Comparison of ENCODE assay signal across 7 cellular contexts in genomic region chr5:149062371-149063016, GRCh38. TPM values are rescaled to one million over a fixed set of nuclear protein-coding genes. Genes with fewer than 3 reads are reported as not detected.
DNase-seq lines count a peak whose midpoint lies in the region; ATAC-seq, FAIRE-seq and TF ChIP-seq lines count a peak whose summit lies in the region.

No MANE protein-coding gene starts in this region.

- POLR2A ChIA-PET in CD4-positive, alpha-beta memory T cell (lab: Charles Lee; ENCODE audit: partially characterized antibody) = no interaction called here
- POLR2A ChIA-PET in activated CD8-positive, alpha-beta T cell treated with anti-CD3 and anti-CD28 coated beads for 36 hours (lab: Charles Lee) = no interaction called here

- ATAC-seq in activated CD8-positive, alpha-beta T cell treated with anti-CD3 and anti-CD28 coated beads for 36 hours = no peak

- TF ChIP-seq CTCF in choroid plexus epithelial cell (conservative IDR thresholded peaks at IDR 0.05; ENCODE audit: low read depth, low read length) (no peak), liver (IDR thresholded peaks at IDR 0.05; ENCODE audit: low read depth, low read length, missing input control) (no peak)
- no peak for TF ChIP-seq CTCF in activated CD8-positive, alpha-beta T cell treated with anti-CD3 and anti-CD28 coated beads for 36 hours (IDR thresholded peaks at IDR 0.05)

- CTCF ChIA-PET in CD4-positive, alpha-beta memory T cell (lab: Charles Lee; ENCODE audit: partially characterized antibody) = no interaction called here
- CTCF ChIA-PET in activated CD8-positive, alpha-beta T cell treated with anti-CD3 and anti-CD28 coated beads for 36 hours (lab: Charles Lee) = interaction anchor here (1.4 kb wide), 1 partner anchor 27 kb away, joined by 3 read pairs; no protein-coding TSS in a partner anchor

- H3K27ac ChIP-seq in liver (ENCODE audit: low read depth in 1 of 2, low read length in 2 of 2) = peak overlapping the region; percentile 28 to 55
- no peak overlapping the region for H3K27ac ChIP-seq in CD4-positive, alpha-beta memory T cell (ENCODE audit: low read depth, low read length)

- no peak overlapping the region for H3K4me3 Mint-ChIP-seq in CD4-positive, alpha-beta memory T cell
- no peak overlapping the region for H3K4me3 Mint-ChIP-seq in activated CD8-positive, alpha-beta T cell treated with anti-CD3 and anti-CD28 coated beads for 36 hours

- peaks cover 0 to 1% (median 0%) of the 10 kb centered on the region in 4 donors for H3K9me3 ChIP-seq in liver (ENCODE audit: control insufficient read depth in 4 of 4, low read length in 3 of 4)
- H3K9me3 ChIP-seq in CD4-positive, alpha-beta memory T cell (ENCODE audit: control insufficient read depth in 1 of 2, low read length in 2 of 2) = no peaks in the 10 kb centered on the region

- H3K4me3 ChIP-seq in choroid plexus epithelial cell (ENCODE audit: low read depth, low read length) = no peak overlapping the region
- H3K4me3 ChIP-seq in liver (ENCODE audit: low read depth in 1 of 3, low read length in 3 of 3) = no peak overlapping the region
- no peak overlapping the region for H3K4me3 ChIP-seq in CD4-positive, alpha-beta memory T cell (ENCODE audit: low read length in 2 of 2)

- peaks cover 0 to 3% of the 10 kb centered on the region in 2 donors for H3K36me3 Mint-ChIP-seq in CD4-positive, alpha-beta memory T cell
- no peaks in the 10 kb centered on the region for H3K36me3 Mint-ChIP-seq in activated CD8-positive, alpha-beta T cell treated with anti-CD3 and anti-CD28 coated beads for 36 hours (ENCODE audit: low read depth)

- no peak for FAIRE-seq in urothelium cell line (lab: Jason Lieb, UNC)

- H3K9me3 Mint-ChIP-seq in CD4-positive, alpha-beta memory T cell = peaks cover 4 to 23% (median 14%) of the 10 kb centered on the region in 8 donors
- H3K9me3 Mint-ChIP-seq in activated CD8-positive, alpha-beta T cell treated with anti-CD3 and anti-CD28 coated beads for 36 hours = peaks cover 5% of the 10 kb centered on the region

- H3K9ac ChIP-seq in liver (ENCODE audit: low read depth in 1 of 2, low read length in 2 of 2) = no peak overlapping the region

- DNase-seq in M059J (ENCODE audit: low read depth) = peak; percentile 99
- DNase-seq in choroid plexus epithelial cell (ENCODE audit: low read depth) = peak; percentile 58
- DNase-seq in urothelium cell line (ENCODE audit: low spot score) = peak; percentile 84
- DNase-seq in CD4-positive, alpha-beta memory T cell = no peak
- no peak for DNase-seq in activated CD8-positive, alpha-beta T cell treated with anti-CD3 and anti-CD28 coated beads for 36 hours
- DNase-seq in ureter (ENCODE audit: low spot score) = no peak

- no peaks in the 10 kb centered on the region for H3K4me1 ChIP-seq in liver (ENCODE audit: control insufficient read depth in 4 of 4, insufficient read depth in 4 of 4, low read length in 3 of 4)
- no peaks in the 10 kb centered on the region for H3K4me1 ChIP-seq in CD4-positive, alpha-beta memory T cell (ENCODE audit: insufficient read depth, low read length)

- WGBS in liver = 72% methylated on average over 3 of the region's 3 CpGs

- peaks cover 0 to 8% of the 10 kb centered on the region in 2 donors for H3K27me3 Mint-ChIP-seq in CD4-positive, alpha-beta memory T cell
- peaks cover 12% of the 10 kb centered on the region for H3K27me3 Mint-ChIP-seq in activated CD8-positive, alpha-beta T cell treated with anti-CD3 and anti-CD28 coated beads for 36 hours

- H3K27ac Mint-ChIP-seq in CD4-positive, alpha-beta memory T cell = no peak overlapping the region
- no peak overlapping the region for H3K27ac Mint-ChIP-seq in activated CD8-positive, alpha-beta T cell treated with anti-CD3 and anti-CD28 coated beads for 36 hours

- no peaks in the 10 kb centered on the region for H3K36me3 ChIP-seq in liver (ENCODE audit: control insufficient read depth in 4 of 4, insufficient read depth in 3 of 4, low read depth in 1 of 4, low read length in 3 of 4)
- H3K36me3 ChIP-seq in CD4-positive, alpha-beta memory T cell (ENCODE audit: insufficient read depth, low read length) = no peaks in the 10 kb centered on the region

- no peaks in the 10 kb centered on the region for H3K27me3 ChIP-seq in liver (ENCODE audit: control insufficient read depth in 4 of 4, insufficient read depth in 4 of 4, low read length in 3 of 4)
- no peaks in the 10 kb centered on the region for H3K27me3 ChIP-seq in CD4-positive, alpha-beta memory T cell (ENCODE audit: insufficient read depth, low read length)

- no peak for TF ChIP-seq RAD21 in liver (IDR thresholded peaks at IDR 0.05)

- intact Hi-C loops in CD4-positive, alpha-beta memory T cell (cut with micrococcal nuclease) = no loop called here
- intact Hi-C loops in activated CD8-positive, alpha-beta T cell treated with anti-CD3 and anti-CD28 coated beads for 36 hours (cut with micrococcal nuclease) = no loop called here

- no peaks in the 10 kb centered on the region for H3K4me1 Mint-ChIP-seq in CD4-positive, alpha-beta memory T cell
- H3K4me1 Mint-ChIP-seq in activated CD8-positive, alpha-beta T cell treated with anti-CD3 and anti-CD28 coated beads for 36 hours (ENCODE audit: low read depth) = no peaks in the 10 kb centered on the region

TF ChIP-seq in liver, 16 proteins besides CTCF, POLR2A, EP300 and RAD21:
- TF ChIP-seq FOXA2 (IDR thresholded peaks at IDR 0.05) (no peak), HNF4G (IDR thresholded peaks at IDR 0.05) (no peak), GABPA (IDR thresholded peaks at IDR 0.05 in 1 of 2, conservative IDR thresholded peaks at IDR 0.05 in 1 of 2) (no peak), YY1 (IDR thresholded peaks at IDR 0.05) (no peak), FOXA1 (IDR thresholded peaks at IDR 0.05) (no peak), SP1 (IDR thresholded peaks at IDR 0.05) (peak; percentile 20), NR2F2 (IDR thresholded peaks at IDR 0.05) (peak; percentile 85), TAF1 (conservative IDR thresholded peaks at IDR 0.05) (no peak), JUND (IDR thresholded peaks at IDR 0.05) (peak; percentile 17 to 57), RXRA (IDR thresholded peaks at IDR 0.05) (no peak), ATF3 (IDR thresholded peaks at IDR 0.05) (no peak)
- TF ChIP-seq, protein P1, sequence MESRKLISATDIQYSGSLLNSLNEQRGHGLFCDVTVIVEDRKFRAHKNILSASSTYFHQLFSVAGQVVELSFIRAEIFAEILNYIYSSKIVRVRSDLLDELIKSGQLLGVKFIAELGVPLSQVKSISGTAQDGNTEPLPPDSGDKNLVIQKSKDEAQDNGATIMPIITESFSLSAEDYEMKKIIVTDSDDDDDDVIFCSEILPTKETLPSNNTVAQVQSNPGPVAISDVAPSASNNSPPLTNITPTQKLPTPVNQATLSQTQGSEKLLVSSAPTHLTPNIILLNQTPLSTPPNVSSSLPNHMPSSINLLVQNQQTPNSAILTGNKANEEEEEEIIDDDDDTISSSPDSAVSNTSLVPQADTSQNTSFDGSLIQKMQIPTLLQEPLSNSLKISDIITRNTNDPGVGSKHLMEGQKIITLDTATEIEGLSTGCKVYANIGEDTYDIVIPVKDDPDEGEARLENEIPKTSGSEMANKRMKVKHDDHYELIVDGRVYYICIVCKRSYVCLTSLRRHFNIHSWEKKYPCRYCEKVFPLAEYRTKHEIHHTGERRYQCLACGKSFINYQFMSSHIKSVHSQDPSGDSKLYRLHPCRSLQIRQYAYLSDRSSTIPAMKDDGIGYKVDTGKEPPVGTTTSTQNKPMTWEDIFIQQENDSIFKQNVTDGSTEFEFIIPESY (IDR thresholded peaks at IDR 0.05) = no peak

RNA-seq across cellular contexts. Expression of gene SH3TC2, which starts 0.4 kb away (rescaled TPM):
- total RNA-seq in M059J (2014; rRNA removed; shearing (Covaris generic)) = 2.4 and 7.2 TPM in 2 replicates
- 1 to 10 TPM in 1 of 2 donors, under 1 TPM in 1; 0.67 to 6.2 TPM for total RNA-seq in liver
- polyA plus RNA-seq in liver = under 1 TPM; 0.31 to 0.47 TPM
- total RNA-seq in CD4-positive, alpha-beta memory T cell = not detected
- polyA plus RNA-seq in CD4-positive, alpha-beta memory T cell = not detected
- not detected for total RNA-seq in activated CD8-positive, alpha-beta T cell treated with anti-CD3 and anti-CD28 coated beads for 36 hours
- total RNA-seq in ureter = 70.0 TPM

Comparison
In these comparisons a context has a peak if more than half of its experiments do, and no peak if none do; other contexts are left out.
1. DNase-seq: peak in M059J (single experiment), choroid plexus epithelial cell (single experiment) and urothelium cell line (single experiment); none in CD4-positive, alpha-beta memory T cell (0 of 5), activated CD8-positive, alpha-beta T cell treated with anti-CD3 and anti-CD28 coated beads for 36 hours (single experiment) and ureter (single experiment).